ENCODE assay signal across 10 cellular contexts in genomic region chr10:3248526-3249255, GRCh38.
A peak's percentile ranks its signal among the peaks of the same experiment; 100 is the strongest.
DNase-seq lines count a peak whose midpoint lies in the region; ATAC-seq and TF ChIP-seq lines count a peak whose summit lies in the region.
"Had no signal": no experiment of that assay in that cellular context is flagged by ENCODE, and none has a peak within 500 bp of the region (broad histone marks: within the 10 kb centered on the region; RNA-seq: fewer than 3 reads in every experiment).

No MANE protein-coding gene starts in this region.

- H3K36me3 Mint-ChIP-seq in glutamatergic neuron (ENCODE audit: unreplicated experiment): no peaks in the 10 kb centered on the region

- no peak overlapping the region for H3K27ac ChIP-seq in stomach smooth muscle (ENCODE audit: low read length)

- peaks cover 3% of the 10 kb centered on the region for H3K4me1 ChIP-seq in stomach smooth muscle (ENCODE audit: control insufficient read depth, insufficient read depth, low read length)

- no peaks in the 10 kb centered on the region for H3K9me3 ChIP-seq in stomach smooth muscle (ENCODE audit: control insufficient read depth in 2 of 2, low read length in 2 of 2)

- ATAC-seq in HG03354 (IDR thresholded peaks at IDR 0.05; ENCODE audit: poor library complexity, severe bottlenecking, unreplicated experiment): no peak

- DNase-seq in HS-27A (ENCODE audit: low read depth): peak; percentile 38
- DNase-seq in amniotic epithelial cell (ENCODE audit: low read depth): peak; percentile 92
- peak; percentile 88 for DNase-seq in hepatic stellate cell (ENCODE audit: low spot score)
- DNase-seq in glutamatergic neuron: no peak
- no peak for DNase-seq in 8988T
- no peak for DNase-seq in DMS153 (lab: John Stamatoyannopoulos, UW)
- DNase-seq: head of caudate nucleus had no signal

- H3K4me3 Mint-ChIP-seq in glutamatergic neuron (ENCODE audit: unreplicated experiment): no peak overlapping the region
- H3K4me3 Mint-ChIP-seq: stimulated activated naive CD8-positive, alpha-beta T cell treated with anti-CD3 and anti-CD28 coated beads, Interleukin-15, Interleukin-2, amounts not matched to agents 100 ng/mL and 50 ng/mL, for 24 hours had no signal

- peak overlapping the region; percentile 3 to 49 for H3K9ac ChIP-seq in stomach smooth muscle (ENCODE audit: low read length in 2 of 2)

- no peaks in the 10 kb centered on the region for H3K27me3 ChIP-seq in stomach smooth muscle (ENCODE audit: control insufficient read depth in 1 of 2, insufficient read depth in 2 of 2, low read length in 2 of 2)

- no peak overlapping the region for H3K4me3 ChIP-seq in stomach smooth muscle (ENCODE audit: low read length in 2 of 2)

- TF ChIP-seq CTCF in glutamatergic neuron (IDR thresholded peaks at IDR 0.05; ENCODE audit: partially characterized antibody, unreplicated experiment): no peak

- no peaks in the 10 kb centered on the region for H3K36me3 ChIP-seq in stomach smooth muscle (ENCODE audit: control insufficient read depth in 2 of 2, insufficient read depth in 2 of 2, low read length in 2 of 2)

- H3K9me3 Mint-ChIP-seq in glutamatergic neuron (ENCODE audit: unreplicated experiment): no peaks in the 10 kb centered on the region
- H3K9me3 Mint-ChIP-seq: stimulated activated naive CD8-positive, alpha-beta T cell treated with anti-CD3 and anti-CD28 coated beads, Interleukin-15, Interleukin-2, amounts not matched to agents 100 ng/mL and 50 ng/mL, for 24 hours had no signal

- H3K27ac Mint-ChIP-seq in glutamatergic neuron (ENCODE audit: unreplicated experiment): no peak overlapping the region
- H3K27ac Mint-ChIP-seq: stimulated activated naive CD8-positive, alpha-beta T cell treated with anti-CD3 and anti-CD28 coated beads, Interleukin-15, Interleukin-2, amounts not matched to agents 100 ng/mL and 50 ng/mL, for 24 hours had no signal

- H3K4me1 Mint-ChIP-seq in glutamatergic neuron (ENCODE audit: low read depth, unreplicated experiment): peaks cover 3% of the 10 kb centered on the region

- H3K27me3 Mint-ChIP-seq in glutamatergic neuron (ENCODE audit: unreplicated experiment): peaks cover 2% of the 10 kb centered on the region

Comparison
In these comparisons a context has a peak if more than half of its experiments do, and no peak if none do; other contexts are left out.
1. DNase-seq: peak in HS-27A (single experiment), amniotic epithelial cell (single experiment) and hepatic stellate cell (single experiment); none in glutamatergic neuron (single experiment), 8988T (single experiment) and DMS153 (single experiment).